Comparison of ENCODE assay signal across 8 cellular contexts in the genomic region with DNA sequence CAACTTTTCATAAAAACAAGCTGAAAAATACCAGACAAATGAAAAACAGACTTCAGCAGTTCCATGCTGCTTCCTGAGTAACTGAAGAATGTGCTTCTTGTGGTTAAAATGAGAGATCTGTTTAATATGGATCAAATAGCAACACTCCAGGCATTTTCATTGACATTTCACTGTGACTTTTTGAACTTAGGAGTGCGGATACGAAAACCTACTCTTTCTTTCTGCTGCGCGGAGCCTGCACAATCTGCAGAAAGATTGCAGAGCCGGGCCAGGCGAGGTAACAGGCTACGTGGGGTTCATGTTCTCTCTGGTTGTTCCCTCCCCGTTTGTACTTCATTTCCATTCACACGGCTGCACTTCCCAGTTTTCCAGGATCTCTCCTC. TPM values are rescaled to one million over a fixed set of nuclear protein-coding genes. Genes with fewer than 3 reads are reported as not detected.
DNase-seq lines count a peak whose midpoint lies in the region; ATAC-seq and TF ChIP-seq lines count a peak whose summit lies in the region.

No MANE protein-coding gene starts in this region.

- no peaks in the 10 kb centered on the region for H3K9me3 ChIP-seq in osteoblast (ENCODE audit: low read depth, low read length)

- peak overlapping the region; percentile 92 for H3K27ac ChIP-seq in osteoblast (ENCODE audit: low read depth, low read length)

- peak overlapping the region; percentile 70 for H3K4me3 ChIP-seq in fibroblast of mammary gland (ENCODE audit: control insufficient read depth, low read depth, low read length)
- H3K4me3 ChIP-seq in osteoblast (ENCODE audit: insufficient read depth, low read length): peak overlapping the region; percentile 88

- DNase-seq in Right ventricle myocardium superior (no peak), cardiac septum (ENCODE audit: low spot score) (no peak), SW480 (ENCODE audit: low spot score) (peak; percentile 35), fibroblast of mammary gland (ENCODE audit: low read depth) (peak; percentile 76), osteoblast (ENCODE audit: insufficient read length, low spot score, missing footprints) (no peak), NK-92 (lab: John Stamatoyannopoulos, UW; ENCODE audit: unreplicated experiment) (no peak), inferior parietal cortex (ENCODE audit: extremely low spot score) (no peak)

- H3K36me3 ChIP-seq in osteoblast (ENCODE audit: insufficient read depth, low read length): no peaks in the 10 kb centered on the region

- H2AFZ ChIP-seq in osteoblast (ENCODE audit: low read length): peak overlapping the region; percentile 79

- no peaks in the 10 kb centered on the region for H3K27me3 ChIP-seq in osteoblast (ENCODE audit: insufficient read depth, low read length)

- H4K20me1 ChIP-seq in osteoblast (ENCODE audit: insufficient read depth, low read length): peaks cover 2% of the 10 kb centered on the region

- H3K4me1 ChIP-seq in osteoblast (ENCODE audit: insufficient read depth, low read length): peaks cover 18% of the 10 kb centered on the region

- TF ChIP-seq CTCF in fibroblast of mammary gland (conservative IDR thresholded peaks at IDR 0.05; ENCODE audit: control insufficient read depth, insufficient read depth, low read depth, low read length) (no peak), osteoblast (IDR thresholded peaks at IDR 0.05; ENCODE audit: extremely low read depth, low read depth, low read length) (no peak)

- H3K79me2 ChIP-seq in osteoblast (ENCODE audit: insufficient read depth, low read length): peaks cover 10% of the 10 kb centered on the region

- peak overlapping the region; percentile 100 for H3K4me2 ChIP-seq in osteoblast (ENCODE audit: insufficient read depth, low read length)

- intact Hi-C loops in Right ventricle myocardium superior (cut with DNase I): loop anchor here (2.0 to 10.0 kb wide), 4 partner anchors 101 to 312 kb away; no protein-coding TSS in a partner anchor
- intact Hi-C loops in cardiac septum (cut with DNase I): loop anchor here (5.0 kb wide), 3 partner anchors 66 to 256 kb away; no protein-coding TSS in a partner anchor

- ATAC-seq in Right ventricle myocardium superior (ENCODE audit: poor library complexity): peak; percentile 9
- no peak for ATAC-seq in HG03108 (IDR thresholded peaks at IDR 0.05; ENCODE audit: unreplicated experiment)

RNA-seq across cellular contexts. Expression of gene PITPNC1, which starts 0.6 kb away (rescaled TPM):
- total RNA-seq in Right ventricle myocardium superior (14.6 TPM), cardiac septum (12.5 TPM), osteoblast (5.0 and 6.2 TPM in 2 replicates)

RNA-seq across cellular contexts. Expression of gene PSMD12, which starts 10.1 kb away (rescaled TPM):
- total RNA-seq in Right ventricle myocardium superior (42.6 TPM), cardiac septum (43.4 TPM), osteoblast (22.7 and 24.2 TPM in 2 replicates)

Comparison
In these comparisons a context has a peak if more than half of its experiments do, and no peak if none do; other contexts are left out.
1. DNase-seq: peak in SW480 (single experiment) and fibroblast of mammary gland (single experiment); none in Right ventricle myocardium superior (single experiment), cardiac septum (single experiment), osteoblast (single experiment), NK-92 (single experiment) and inferior parietal cortex (single experiment).